Comparison of ENCODE assay signal across 18 cellular contexts in the genomic region with DNA sequence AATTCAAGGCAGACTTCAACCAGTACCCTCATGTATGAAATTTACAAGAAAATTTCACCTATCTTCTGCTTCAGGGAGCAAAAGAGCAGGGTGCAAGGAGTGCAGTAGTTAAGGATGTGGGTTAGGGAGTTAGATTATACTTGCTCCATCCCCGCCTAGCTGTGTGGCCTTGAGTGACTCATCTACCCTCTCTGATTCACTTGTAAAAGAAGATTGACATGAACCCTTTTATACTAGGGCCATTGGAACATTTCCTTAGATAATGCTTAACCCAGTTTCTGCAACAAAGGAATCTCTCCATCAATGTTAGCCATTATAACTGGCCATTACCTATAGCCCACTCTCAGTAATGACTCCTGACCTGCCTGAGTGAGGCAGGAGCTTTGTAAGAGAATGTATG. TPM values are rescaled to one million over a fixed set of nuclear protein-coding genes. Genes with fewer than 3 reads are reported as not detected.
DNase-seq lines count a peak whose midpoint lies in the region; ATAC-seq and TF ChIP-seq lines count a peak whose summit lies in the region.
"Had no signal": no experiment of that assay in that cellular context is flagged by ENCODE, and none has a peak within 500 bp of the region (broad histone marks: within the 10 kb centered on the region; RNA-seq: fewer than 3 reads in every experiment).

No MANE protein-coding gene starts in this region.

- TF ChIP-seq CTCF in PC-3 (conservative IDR thresholded peaks at IDR 0.05; ENCODE audit: low read depth, low read length) (no peak), thyroid gland (IDR thresholded peaks at IDR 0.05) (no peak), ovary (IDR thresholded peaks at IDR 0.05) (no peak)

- POLR2A ChIA-PET in PC-3 (lab: Charles Lee; ENCODE audit: unreplicated experiment), result no interaction called here

- intact Hi-C loops in PC-3 (cut with micrococcal nuclease) (no loop called here), thyroid gland (cut with DNase I) (no loop called here), ovary (cut with DNase I) (no loop called here)

- 91 to 100% methylated on average over 1 of the region's 1 CpG for WGBS in thyroid gland, 2 donors
- WGBS in ovary, 3 donors, result 73 to 87% (median 75%) methylated on average over 1 of the region's 1 CpG

- BruUV-seq in PC-3 (replicated peaks; lab: Mats Ljungman, UMichigan), result no TSS peak

- no peaks in the 10 kb centered on the region for H3K27me3 ChIP-seq in PC-3 (ENCODE audit: low read length)
- no peaks in the 10 kb centered on the region for H3K27me3 ChIP-seq in thyroid gland
- peaks cover 7% of the 10 kb centered on the region for H3K27me3 ChIP-seq in effector memory CD4-positive, alpha-beta T cell (replicated peaks; ENCODE audit: control insufficient read depth, insufficient read depth, low read length, poor library complexity, severe bottlenecking)
- no peaks in the 10 kb centered on the region for H3K27me3 ChIP-seq in ovary
- H3K27me3 ChIP-seq: SJCRH30 had no signal

- H3K27ac ChIP-seq in PC-3 (ENCODE audit: low read length) (no peak overlapping the region), cingulate gyrus (ENCODE audit: low read depth, low read length) (peak overlapping the region; percentile 26), thyroid gland (peak overlapping the region; percentile 54 to 87 (median 80)), ovary (no peak overlapping the region)
- no peak overlapping the region for H3K27ac ChIP-seq in effector memory CD4-positive, alpha-beta T cell (ENCODE audit: insufficient read depth, low read length, poor library complexity, severe bottlenecking)
- H3K27ac ChIP-seq: C4-2B, PC-9, SJCRH30 had no signal

- H3K4me3 ChIP-seq in PC-3 (ENCODE audit: low read length) (no peak overlapping the region), thyroid gland (replicated peaks in 1 of 3) (no peak overlapping the region), ovary (no peak overlapping the region)
- no peak overlapping the region for H3K4me3 ChIP-seq in effector memory CD4-positive, alpha-beta T cell (ENCODE audit: insufficient read depth, low read depth, low read length, poor library complexity, severe bottlenecking)
- H3K4me3 ChIP-seq: PC-9, SJCRH30 had no signal

- TF ChIP-seq EP300 in ovary (IDR thresholded peaks at IDR 0.05), result no peak

- no peaks in the 10 kb centered on the region for H3K79me2 ChIP-seq in PC-3 (ENCODE audit: low read length)

- no peak for TF ChIP-seq POLR2A in thyroid gland (IDR thresholded peaks at IDR 0.05)
- no peak for TF ChIP-seq POLR2A in ovary (IDR thresholded peaks at IDR 0.05)

- H2AFZ ChIP-seq in PC-3 (ENCODE audit: low read length), result no peak overlapping the region
- H2AFZ ChIP-seq: PC-9 had no signal

- ATAC-seq in PC-3, result no peak

- H3K9ac ChIP-seq in PC-3 (ENCODE audit: low read length), result no peak overlapping the region

- H3K9me2 ChIP-seq in PC-3 (replicated peaks; ENCODE audit: low read length), result no peaks in the 10 kb centered on the region

- H3K4me1 ChIP-seq in PC-3 (ENCODE audit: insufficient read depth, low read length) (peaks cover 7% of the 10 kb centered on the region), thyroid gland (peaks cover 10 to 49% of the 10 kb centered on the region in 2 donors), ovary (ENCODE audit: insufficient read depth) (peaks cover 2% of the 10 kb centered on the region)
- H3K4me1 ChIP-seq in effector memory CD4-positive, alpha-beta T cell (ENCODE audit: control insufficient read depth, insufficient read depth, low read length, poor library complexity, severe bottlenecking), result no peaks in the 10 kb centered on the region
- H3K4me1 ChIP-seq: SJCRH30 had no signal

- no peaks in the 10 kb centered on the region for H4K20me1 ChIP-seq in PC-3 (ENCODE audit: low read length)

- H3K4me2 ChIP-seq in PC-3 (ENCODE audit: low read length), result no peak overlapping the region
- H3K4me2 ChIP-seq: PC-9 had no signal

- DNase-seq in PC-3, result peak; percentile 28
- peak; percentile 41 for DNase-seq in kidney glomerular epithelial cell (lab: John Stamatoyannopoulos, UW)
- DNase-seq in thyroid gland, result no peak
- DNase-seq in NCI-H1092 (lab: John Stamatoyannopoulos, UW), result no peak
- DNase-seq in effector memory CD4-positive, alpha-beta T cell, result no peak
- DNase-seq in ovary, result no peak
- DNase-seq: ACHN, DMS79, KG1, NCI-H1417, NCI-H187, NCI-H2107, NCI-H524, NCI-H82, PC-9, SJCRH30 had no signal

- H3K9me3 ChIP-seq in PC-3 (ENCODE audit: low read length) (no peaks in the 10 kb centered on the region), thyroid gland (no peaks in the 10 kb centered on the region), ovary (no peaks in the 10 kb centered on the region)
- H3K9me3 ChIP-seq in effector memory CD4-positive, alpha-beta T cell (ENCODE audit: control insufficient read depth, low read length), result no peaks in the 10 kb centered on the region
- H3K9me3 ChIP-seq: SJCRH30 had no signal

- no peaks in the 10 kb centered on the region for H3K36me3 ChIP-seq in PC-3 (ENCODE audit: low read depth, low read length)
- no peaks in the 10 kb centered on the region for H3K36me3 ChIP-seq in thyroid gland
- H3K36me3 ChIP-seq in effector memory CD4-positive, alpha-beta T cell (ENCODE audit: control insufficient read depth, insufficient read depth, low read length), result no peaks in the 10 kb centered on the region
- H3K36me3 ChIP-seq in ovary, result no peaks in the 10 kb centered on the region
- H3K36me3 ChIP-seq: SJCRH30 had no signal

- CTCF ChIA-PET in PC-3 (lab: Charles Lee), result no interaction called here

- no peaks in the 10 kb centered on the region for H3F3A ChIP-seq in PC-3 (ENCODE audit: low read length, unreplicated experiment)

RNA-seq across cellular contexts. Expression of gene HSPA12A, which starts 10.2 kb away (rescaled TPM):
- total RNA-seq in PC-3 (2014; rRNA removed), result 1.8 and 3.1 TPM in 2 replicates
- 10 to 100 TPM; 22.6 to 37.3 (median 34.6) TPM for total RNA-seq in thyroid gland
- total RNA-seq in ovary, result 10 to 100 TPM; 27.7 to 47.5 (median 40.5) TPM
- 10 to 100 TPM; 16.0 to 34.3 TPM for polyA plus RNA-seq in ovary

Comparison
In these comparisons a context has a peak if more than half of its experiments do, and no peak if none do; other contexts are left out.
1. DNase-seq: peak in PC-3 (single experiment) and kidney glomerular epithelial cell (single experiment); none in thyroid gland (0 of 2), NCI-H1092 (single experiment), effector memory CD4-positive, alpha-beta T cell (0 of 3) and ovary (0 of 5).
2. H3K27ac ChIP-seq: peak in cingulate gyrus (single experiment) and thyroid gland (3 of 3); none in PC-3 (single experiment), effector memory CD4-positive, alpha-beta T cell (single experiment) and ovary (0 of 2).